14 cellular contexts compared by ENCODE assay signal in the genomic region with DNA sequence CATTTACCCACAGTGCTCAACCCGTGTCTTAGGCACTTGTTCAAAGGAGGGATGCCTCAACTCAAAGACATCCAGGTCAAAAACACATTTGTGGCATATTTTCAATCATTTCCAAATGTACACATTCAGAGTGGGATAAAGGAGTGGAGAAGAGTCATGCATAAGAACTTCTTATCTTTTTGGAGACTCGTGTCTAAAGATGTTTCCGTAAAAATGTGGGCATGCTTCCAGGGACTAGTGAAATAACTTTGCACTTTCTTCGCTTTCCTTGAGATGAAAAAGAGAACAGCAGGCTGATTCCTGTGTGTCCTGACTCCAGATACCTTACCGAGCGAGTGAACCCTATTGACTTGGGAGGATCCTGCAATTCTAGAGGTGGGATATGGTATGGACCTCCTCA.
"Had no signal": no experiment of that assay in that cellular context is flagged by ENCODE, and none has a peak within 500 bp of the region (broad histone marks: within the 10 kb centered on the region; RNA-seq: fewer than 3 reads in every experiment).

No MANE protein-coding gene starts in this region.

- H3K36me3 Mint-ChIP-seq: natural killer cell had no signal

- H3K4me3 Mint-ChIP-seq: natural killer cell, neural crest cell had no signal

- DNase-seq: cerebellar nuclear complex; colonic mucosa; dermis blood vessel endothelial cell; esophagus squamous epithelium; foreskin keratinocyte; left colon; natural killer cell; ovary; sigmoid colon; stimulated activated CD4-positive, alpha-beta T cell treated with anti-CD3 and anti-CD28 coated beads, Interleukin-12 subunit alpha, Interleukin-12 subunit beta, amount 100 ng/mL, for 4 hours; stimulated activated naive CD4-positive, alpha-beta T cell had no signal

- H3K27ac ChIP-seq: colonic mucosa, esophagus squamous epithelium, foreskin keratinocyte, ovary, right atrium auricular region, sigmoid colon, skin epidermis had no signal

- H3K27ac Mint-ChIP-seq: natural killer cell had no signal

- H3K4me3 ChIP-seq: colonic mucosa, esophagus squamous epithelium, ovary, right atrium auricular region, sigmoid colon, skin epidermis had no signal

- H3K36me3 ChIP-seq: colonic mucosa, esophagus squamous epithelium, ovary, right atrium auricular region, sigmoid colon had no signal

- H3K4me1 Mint-ChIP-seq: natural killer cell, neural crest cell had no signal

- ATAC-seq: foreskin keratinocyte, left colon, natural killer cell had no signal

- H3K4me1 ChIP-seq: colonic mucosa, esophagus squamous epithelium, foreskin keratinocyte, right atrium auricular region, sigmoid colon had no signal

- H3K27me3 ChIP-seq: colonic mucosa, esophagus squamous epithelium, foreskin keratinocyte, ovary, right atrium auricular region, sigmoid colon had no signal

- H3K9me3 ChIP-seq: colonic mucosa, esophagus squamous epithelium, ovary, right atrium auricular region, sigmoid colon had no signal
